ENCODE assay signal across 8 cellular contexts in genomic region chr19:14530505-14530904, GRCh38. TPM values are rescaled to one million over a fixed set of nuclear protein-coding genes. Genes with fewer than 3 reads are reported as not detected.
A peak's percentile ranks its signal among the peaks of the same experiment; 100 is the strongest.
DNase-seq lines count a peak whose midpoint lies in the region; ATAC-seq and TF ChIP-seq lines count a peak whose summit lies in the region.

No MANE protein-coding gene starts in this region.

- BruUV-seq in PC-3 (replicated peaks; lab: Mats Ljungman, UMichigan), result no TSS peak

- H3K4me2 ChIP-seq in PC-3 (ENCODE audit: low read length), result peak overlapping the region; percentile 85

- no peaks in the 10 kb centered on the region for H3K9me2 ChIP-seq in PC-3 (replicated peaks; ENCODE audit: low read length)

- WGBS in psoas muscle, 3 donors, result 64 to 72% (median 66%) methylated on average over 3 of the region's 3 CpGs

- no peaks in the 10 kb centered on the region for H3F3A ChIP-seq in PC-3 (ENCODE audit: low read length, unreplicated experiment)

- H3K27ac ChIP-seq in PC-3 (ENCODE audit: low read length) (no peak overlapping the region), psoas muscle (peak overlapping the region; percentile 88)

- peaks cover 6% of the 10 kb centered on the region for H3K27me3 Mint-ChIP-seq in endothelial cell (ENCODE audit: unreplicated experiment)

- intact Hi-C loops in PC-3 (cut with micrococcal nuclease) (no loop called here), psoas muscle (cut with DNase I) (no loop called here)

- H3K79me2 ChIP-seq in PC-3 (ENCODE audit: low read length), result peaks cover 53% of the 10 kb centered on the region

- H3K9ac ChIP-seq in PC-3 (ENCODE audit: low read length), result peak overlapping the region; percentile 72

- no peak overlapping the region for H3K27ac Mint-ChIP-seq in endothelial cell (ENCODE audit: unreplicated experiment)

- H4K20me1 ChIP-seq in PC-3 (ENCODE audit: low read length), result peaks cover 7% of the 10 kb centered on the region; the same call in 1 of the 2 replicates

- CTCF ChIA-PET in PC-3 (lab: Charles Lee), result no interaction called here

- H3K27me3 ChIP-seq in PC-3 (ENCODE audit: low read length) (no peaks in the 10 kb centered on the region), psoas muscle (ENCODE audit: insufficient read depth in 3 of 3, low read length in 2 of 3) (no peaks in the 10 kb centered on the region)

- peaks cover 4% of the 10 kb centered on the region for H3K4me1 Mint-ChIP-seq in endothelial cell (ENCODE audit: unreplicated experiment)

- H3K4me1 ChIP-seq in PC-3 (ENCODE audit: insufficient read depth, low read length) (peaks cover 18% of the 10 kb centered on the region), psoas muscle (peaks cover 22% of the 10 kb centered on the region)

- H3K9me3 ChIP-seq in PC-3 (ENCODE audit: low read length) (no peaks in the 10 kb centered on the region), psoas muscle (no peaks in the 10 kb centered on the region)

- DNase-seq in GM12865 (ENCODE audit: low read depth), result no peak
- no peak for DNase-seq in PC-3
- DNase-seq in endothelial cell (ENCODE audit: low spot score), result no peak
- no peak for DNase-seq in psoas muscle
- DNase-seq in NCI-H2227 treated with DMSO at 0.1 percent for 48 hours (lab: John Stamatoyannopoulos, UW), result no peak
- DNase-seq in NCI-H446 treated with DMSO at 0.1 percent for 48 hours (lab: John Stamatoyannopoulos, UW), result no peak

- peak overlapping the region; percentile 86 for H3K4me3 ChIP-seq in GM12865 (ENCODE audit: low read depth, low read length)
- H3K4me3 ChIP-seq in PC-3 (ENCODE audit: low read length), result peak overlapping the region; percentile 79
- peak overlapping the region; percentile 76 for H3K4me3 ChIP-seq in psoas muscle

- no peaks in the 10 kb centered on the region for H3K9me3 Mint-ChIP-seq in endothelial cell (ENCODE audit: unreplicated experiment)

- TF ChIP-seq CTCF in GM12865 (IDR thresholded peaks at IDR 0.05; ENCODE audit: insufficient read depth, low read depth, low read length, missing control alignments) (no peak), PC-3 (conservative IDR thresholded peaks at IDR 0.05; ENCODE audit: low read depth, low read length) (no peak), endothelial cell (IDR thresholded peaks at IDR 0.05; ENCODE audit: unreplicated experiment) (no peak), psoas muscle (IDR thresholded peaks at IDR 0.05) (no peak)

- no peak overlapping the region for H2AFZ ChIP-seq in PC-3 (ENCODE audit: low read length)

- H3K4me3 Mint-ChIP-seq in endothelial cell (ENCODE audit: unreplicated experiment), result peak overlapping the region; percentile 63

- no peaks in the 10 kb centered on the region for H3K36me3 Mint-ChIP-seq in endothelial cell (ENCODE audit: low read depth, unreplicated experiment)

- H3K36me3 ChIP-seq in PC-3 (ENCODE audit: low read depth, low read length) (peaks cover 4% of the 10 kb centered on the region; the same call in 1 of the 2 replicates), psoas muscle (ENCODE audit: insufficient read depth in 1 of 2, low read depth in 1 of 2) (peaks cover 3 to 23% of the 10 kb centered on the region in 2 donors)

- POLR2A ChIA-PET in PC-3 (lab: Charles Lee; ENCODE audit: unreplicated experiment), result no interaction called here

- ATAC-seq in PC-3 (no peak), psoas muscle (no peak), HG03442 (IDR thresholded peaks at IDR 0.05; ENCODE audit: unreplicated experiment) (no peak), GM21737 (IDR thresholded peaks at IDR 0.05; ENCODE audit: unreplicated experiment) (no peak)

RNA-seq across cellular contexts. Expression of gene TECR, which starts 1.1 kb away (rescaled TPM):
- total RNA-seq in PC-3 (2014; rRNA removed) (144 and 145 TPM in 2 replicates), endothelial cell (ENCODE audit: unreplicated experiment) (116 TPM), psoas muscle (100 to 1,000 TPM; 111 to 209 (median 158) TPM)
- 100 to 1,000 TPM in 2 of 3 donors, 10 to 100 TPM in 1; 77.8 to 145 (median 136) TPM for polyA plus RNA-seq in psoas muscle

RNA-seq across cellular contexts. Expression of gene DNAJB1, which starts 12.3 kb away (rescaled TPM):
- 167 and 178 TPM in 2 replicates for total RNA-seq in PC-3 (2014; rRNA removed)
- 45.7 TPM for total RNA-seq in endothelial cell (ENCODE audit: unreplicated experiment)
- 100 to 1,000 TPM in 1 of 4 donors, 10 to 100 TPM in 3; 32.6 to 105 (median 42.6) TPM for total RNA-seq in psoas muscle
- polyA plus RNA-seq in psoas muscle, result 10 to 100 TPM; 20.8 to 32.0 (median 24.4) TPM

RNA-seq across cellular contexts. Expression of gene GIPC1, which starts 34.6 kb away (rescaled TPM):
- 538 and 671 TPM in 2 replicates for total RNA-seq in PC-3 (2014; rRNA removed)
- 106 TPM for total RNA-seq in endothelial cell (ENCODE audit: unreplicated experiment)
- 10 to 100 TPM; 37.9 to 45.3 (median 43.2) TPM for total RNA-seq in psoas muscle
- polyA plus RNA-seq in psoas muscle, result 10 to 100 TPM; 45.3 to 63.5 (median 50.8) TPM

RNA-seq across cellular contexts. Expression of gene NDUFB7, which starts 41.4 kb away (rescaled TPM):
- total RNA-seq in PC-3 (2014; rRNA removed) (1,095 and 1,098 TPM in 2 replicates), endothelial cell (ENCODE audit: unreplicated experiment) (122 TPM), psoas muscle (100 to 1,000 TPM; 216 to 306 (median 287) TPM)
- polyA plus RNA-seq in psoas muscle, result 100 to 1,000 TPM; 488 to 805 (median 716) TPM

RNA-seq across cellular contexts. Expression of gene CLEC17A, which starts 52.4 kb away (rescaled TPM):
- total RNA-seq in PC-3 (2014; rRNA removed) (not detected in 2 replicates), endothelial cell (ENCODE audit: unreplicated experiment) (not detected), psoas muscle (not detected)
- polyA plus RNA-seq in psoas muscle, result under 1 TPM in 2 of 3 donors, not detected in 1; 0.03 to 0.04 TPM
